Comparison of ENCODE assay signal across 10 cellular contexts in the genomic region with DNA sequence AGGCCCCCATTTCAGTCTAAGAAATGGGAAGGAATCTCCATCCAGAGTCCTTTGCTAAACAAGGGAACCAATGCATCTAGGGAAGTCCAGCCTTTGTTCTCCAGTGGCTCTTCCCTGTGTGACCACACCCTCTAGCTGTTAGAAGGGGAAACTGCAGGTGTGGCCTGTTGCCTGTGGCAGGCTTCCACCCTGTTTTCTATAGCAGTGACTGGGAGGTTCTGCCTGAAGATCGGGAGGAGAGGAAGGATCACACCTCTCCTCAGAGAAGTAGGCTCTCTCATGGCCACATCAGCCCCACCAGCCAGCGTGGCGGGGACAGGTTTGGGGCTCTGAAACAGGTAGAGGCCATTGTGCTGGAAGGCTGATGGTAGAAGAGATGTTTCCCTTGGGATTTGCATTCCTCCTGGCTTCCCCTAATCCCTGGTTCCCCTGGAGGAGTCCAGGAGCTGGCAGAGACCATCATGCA. TPM values are rescaled to one million over a fixed set of nuclear protein-coding genes. Genes with fewer than 3 reads are reported as not detected.
A peak's percentile ranks its signal among the peaks of the same experiment; 100 is the strongest.
DNase-seq lines count a peak whose midpoint lies in the region; ATAC-seq and TF ChIP-seq lines count a peak whose summit lies in the region.
"Had no signal": no experiment of that assay in that cellular context is flagged by ENCODE, and none has a peak within 500 bp of the region (broad histone marks: within the 10 kb centered on the region; RNA-seq: fewer than 3 reads in every experiment).

No MANE protein-coding gene starts in this region.

- peaks cover 2% of the 10 kb centered on the region for H3K4me1 Mint-ChIP-seq in activated CD4-positive, alpha-beta T cell treated with anti-CD3 and anti-CD28 coated beads, Interleukin-2, amount 10 ng/mL, durations not matched to agents 24 days and 14 days
- H3K4me1 Mint-ChIP-seq: IgD-negative memory B cell had no signal

- ATAC-seq in Right ventricle myocardium superior (ENCODE audit: poor library complexity) (peak; percentile 66), GM21367 (IDR thresholded peaks at IDR 0.05; ENCODE audit: unreplicated experiment) (no peak)

- peak; percentile 80 for DNase-seq in AG20443 (ENCODE audit: low spot score)
- peak; percentile 38 for DNase-seq in NCI-H1694 treated with DMSO at 0.1 percent for 48 hours (lab: John Stamatoyannopoulos, UW)
- DNase-seq in activated CD4-positive, alpha-beta T cell treated with anti-CD3 and anti-CD28 coated beads, Interleukin-2, amount 10 ng/mL, durations not matched to agents 24 days and 14 days = peak; percentile 79
- no peak for DNase-seq in Right ventricle myocardium superior
- DNase-seq in pons (ENCODE audit: low spot score) = peak; percentile 64
- no peak for DNase-seq in activated gamma-delta T cell treated with Interleukin-2 at 50 U/mL for 16 hours

- no peak overlapping the region for H3K4me3 Mint-ChIP-seq in activated CD4-positive, alpha-beta T cell treated with anti-CD3 and anti-CD28 coated beads, Interleukin-2, amount 10 ng/mL, durations not matched to agents 24 days and 14 days
- H3K4me3 Mint-ChIP-seq: IgD-negative memory B cell; natural killer cell treated with Interleukin-12 subunit alpha and Interleukin-12 subunit beta and Interleukin-15 and Interleukin-18, amount 100 ng/mL, for 72 hours had no signal

- H3K9me3 Mint-ChIP-seq in activated CD4-positive, alpha-beta T cell treated with anti-CD3 and anti-CD28 coated beads, Interleukin-2, amount 10 ng/mL, durations not matched to agents 24 days and 14 days = no peaks in the 10 kb centered on the region
- H3K9me3 Mint-ChIP-seq: IgD-negative memory B cell; natural killer cell treated with Interleukin-12 subunit alpha and Interleukin-12 subunit beta and Interleukin-15 and Interleukin-18, amount 100 ng/mL, for 72 hours had no signal

- peaks cover 14% of the 10 kb centered on the region for H3K36me3 Mint-ChIP-seq in activated CD4-positive, alpha-beta T cell treated with anti-CD3 and anti-CD28 coated beads, Interleukin-2, amount 10 ng/mL, durations not matched to agents 24 days and 14 days (ENCODE audit: low read depth)
- H3K36me3 Mint-ChIP-seq: natural killer cell treated with Interleukin-12 subunit alpha and Interleukin-12 subunit beta and Interleukin-15 and Interleukin-18, amount 100 ng/mL, for 72 hours had no signal

- intact Hi-C loops in activated CD4-positive, alpha-beta T cell treated with anti-CD3 and anti-CD28 coated beads, Interleukin-2, amount 10 ng/mL, durations not matched to agents 24 days and 14 days (cut with micrococcal nuclease) = no loop called here
- intact Hi-C loops in Right ventricle myocardium superior (cut with DNase I) = no loop called here

- H3K27ac Mint-ChIP-seq in activated CD4-positive, alpha-beta T cell treated with anti-CD3 and anti-CD28 coated beads, Interleukin-2, amount 10 ng/mL, durations not matched to agents 24 days and 14 days = no peak overlapping the region
- H3K27ac Mint-ChIP-seq: IgD-negative memory B cell; natural killer cell treated with Interleukin-12 subunit alpha and Interleukin-12 subunit beta and Interleukin-15 and Interleukin-18, amount 100 ng/mL, for 72 hours had no signal

- TF ChIP-seq CTCF in GM12873 (IDR thresholded peaks at IDR 0.05; ENCODE audit: insufficient read depth, low read depth, low read length, missing control alignments) = peak; percentile 94

- H3K27me3 Mint-ChIP-seq in activated CD4-positive, alpha-beta T cell treated with anti-CD3 and anti-CD28 coated beads, Interleukin-2, amount 10 ng/mL, durations not matched to agents 24 days and 14 days = no peaks in the 10 kb centered on the region
- H3K27me3 Mint-ChIP-seq: IgD-negative memory B cell; natural killer cell treated with Interleukin-12 subunit alpha and Interleukin-12 subunit beta and Interleukin-15 and Interleukin-18, amount 100 ng/mL, for 72 hours had no signal

RNA-seq across cellular contexts. Expression of gene TRIM8, which starts 47.7 kb away (rescaled TPM):
- total RNA-seq in activated CD4-positive, alpha-beta T cell treated with anti-CD3 and anti-CD28 coated beads, Interleukin-2, amount 10 ng/mL, durations not matched to agents 24 days and 14 days = 85.5 and 85.7 TPM in 2 replicates
- 103 TPM for total RNA-seq in Right ventricle myocardium superior

Comparison
In these comparisons a context has a peak if more than half of its experiments do, and no peak if none do; other contexts are left out.
1. DNase-seq: peak in AG20443 (single experiment), NCI-H1694 treated with DMSO at 0.1 percent for 48 hours (single experiment), activated CD4-positive, alpha-beta T cell treated with anti-CD3 and anti-CD28 coated beads, Interleukin-2, amount 10 ng/mL, durations not matched to agents 24 days and 14 days (single experiment) and pons (single experiment); none in Right ventricle myocardium superior (single experiment) and activated gamma-delta T cell treated with Interleukin-2 at 50 U/mL for 16 hours (single experiment).